38 cellular contexts compared by ENCODE assay signal in genomic region chr7:85396676-85397075, GRCh38.
"Had no signal": no experiment of that assay in that cellular context is flagged by ENCODE, and none has a peak within 500 bp of the region (broad histone marks: within the 10 kb centered on the region; RNA-seq: fewer than 3 reads in every experiment).

No MANE protein-coding gene starts in this region.

- H3K9me3 ChIP-seq: adrenal gland, breast epithelium, colonic mucosa, gastroesophageal sphincter had no signal

- H3K4me1 Mint-ChIP-seq: activated CD4-positive, alpha-beta T cell treated with anti-CD3 and anti-CD28 coated beads for 36 hours; activated CD4-positive, alpha-beta T cell treated with anti-CD3 and anti-CD28 coated beads, Interleukin-2, amount 10 ng/mL, durations not matched to agents 24 days and 14 days; activated CD8-positive, alpha-beta memory T cell treated with anti-CD3 and anti-CD28 coated beads, Interleukin-2, amount 10 ng/mL, durations not matched to agents 7 days and 5 days; activated naive CD4-positive, alpha-beta T cell treated with anti-CD3 and anti-CD28 coated beads, Interleukin-2, amount 50 U/mL, for 24 hours; activated naive CD8-positive, alpha-beta T cell treated with anti-CD3 and anti-CD28 coated beads for 36 hours; activated naive CD8-positive, alpha-beta T cell treated with anti-CD3 and anti-CD28 coated beads, Interleukin-2, amount 50 U/mL, for 24 hours; T-helper 17 cell had no signal

- H3K4me1 ChIP-seq: adrenal gland, breast epithelium, colonic mucosa, esophagus squamous epithelium, gastroesophageal sphincter had no signal

- FAIRE-seq: endometrium, endothelial cell of umbilical vein had no signal

- H3K9me3 Mint-ChIP-seq: activated CD4-positive, alpha-beta T cell treated with anti-CD3 and anti-CD28 coated beads, Interleukin-2, amount 10 ng/mL, durations not matched to agents 24 days and 14 days; activated naive CD4-positive, alpha-beta T cell treated with anti-CD3 and anti-CD28 coated beads for 36 hours; activated T-helper 1 cell treated with anti-CD3 and anti-CD28 coated beads, Interleukin-12 subunit alpha, Interleukin-12 subunit beta, Interleukin-2, Interleukin-4 antibody, amounts not matched to agents 30 ng/mL and 10 ng/mL and 1 ng/mL, durations not matched to agents 14 hours and 24 hours and 36 hours; activated T-helper 2 cell treated with anti-CD3 and anti-CD28 coated beads, Interferon-gamma antibody, Interleukin-2, Interleukin-4, amounts not matched to agents 10 μg/mL and 5 μg/mL and 100 μg/mL, durations not matched to agents 14 hours and 24 hours and 36 hours; T-helper 2 cell treated with Interferon-gamma antibody and Interleukin-4, amounts not matched to agents 5 μg/mL and 100 μg/mL, for 36 hours had no signal

- H3K4me3 ChIP-seq: adrenal gland, breast epithelium, cardiac muscle cell, colonic mucosa, esophagus squamous epithelium, gastroesophageal sphincter had no signal

- H3K36me3 ChIP-seq: adrenal gland, breast epithelium, cardiac muscle cell, colonic mucosa, esophagus squamous epithelium, gastroesophageal sphincter, WERI-Rb-1 had no signal

- H3K4me3 Mint-ChIP-seq: activated CD4-positive, alpha-beta memory T cell treated with anti-CD3 and anti-CD28 coated beads for 36 hours; activated CD4-positive, alpha-beta T cell treated with anti-CD3 and anti-CD28 coated beads for 36 hours; activated CD4-positive, alpha-beta T cell treated with anti-CD3 and anti-CD28 coated beads, Interleukin-2, amount 10 ng/mL, durations not matched to agents 24 days and 14 days; activated CD8-positive, alpha-beta memory T cell treated with anti-CD3 and anti-CD28 coated beads, Interleukin-2, amount 10 ng/mL, durations not matched to agents 7 days and 5 days; activated CD8-positive, alpha-beta T cell treated with anti-CD3 and anti-CD28 coated beads, Interleukin-2, amount 10 ng/mL, durations not matched to agents 7 days and 5 days; activated naive CD4-positive, alpha-beta T cell treated with anti-CD3 and anti-CD28 coated beads for 36 hours; activated naive CD4-positive, alpha-beta T cell treated with anti-CD3 and anti-CD28 coated beads, Interleukin-2, amount 50 U/mL, for 24 hours; activated naive CD8-positive, alpha-beta T cell treated with anti-CD3 and anti-CD28 coated beads for 36 hours; activated naive CD8-positive, alpha-beta T cell treated with anti-CD3 and anti-CD28 coated beads, Interleukin-2, amount 50 U/mL, for 24 hours; activated T-helper 1 cell treated with anti-CD3 and anti-CD28 coated beads, Interleukin-12 subunit alpha, Interleukin-12 subunit beta, Interleukin-2, Interleukin-4 antibody, amounts not matched to agents 30 ng/mL and 10 ng/mL and 1 ng/mL, durations not matched to agents 14 hours and 24 hours and 36 hours; brain; T-helper 17 cell; T-helper 2 cell treated with Interferon-gamma antibody and Interleukin-4, amounts not matched to agents 5 μg/mL and 100 μg/mL, for 36 hours had no signal

- H3K27ac Mint-ChIP-seq: activated CD4-positive, alpha-beta memory T cell treated with anti-CD3 and anti-CD28 coated beads for 36 hours; activated CD4-positive, alpha-beta T cell treated with anti-CD3 and anti-CD28 coated beads for 36 hours; activated CD4-positive, alpha-beta T cell treated with anti-CD3 and anti-CD28 coated beads, Interleukin-2, amount 10 ng/mL, durations not matched to agents 24 days and 14 days; activated CD8-positive, alpha-beta memory T cell treated with anti-CD3 and anti-CD28 coated beads, Interleukin-2, amount 10 ng/mL, durations not matched to agents 7 days and 5 days; activated CD8-positive, alpha-beta T cell treated with anti-CD3 and anti-CD28 coated beads, Interleukin-2, amount 10 ng/mL, durations not matched to agents 7 days and 5 days; activated naive CD4-positive, alpha-beta T cell treated with anti-CD3 and anti-CD28 coated beads for 36 hours; activated naive CD4-positive, alpha-beta T cell treated with anti-CD3 and anti-CD28 coated beads, Interleukin-2, amount 50 U/mL, for 24 hours; activated naive CD8-positive, alpha-beta T cell treated with anti-CD3 and anti-CD28 coated beads for 36 hours; activated naive CD8-positive, alpha-beta T cell treated with anti-CD3 and anti-CD28 coated beads, Interleukin-2, amount 50 U/mL, for 24 hours; activated T-helper 1 cell treated with anti-CD3 and anti-CD28 coated beads, Interleukin-12 subunit alpha, Interleukin-12 subunit beta, Interleukin-2, Interleukin-4 antibody, amounts not matched to agents 30 ng/mL and 10 ng/mL and 1 ng/mL, durations not matched to agents 14 hours and 24 hours and 36 hours; activated T-helper 2 cell treated with anti-CD3 and anti-CD28 coated beads, Interferon-gamma antibody, Interleukin-2, Interleukin-4, amounts not matched to agents 10 μg/mL and 5 μg/mL and 100 μg/mL, durations not matched to agents 14 hours and 24 hours and 36 hours; brain; T-helper 17 cell; T-helper 2 cell treated with Interferon-gamma antibody and Interleukin-4, amounts not matched to agents 5 μg/mL and 100 μg/mL, for 36 hours had no signal

- H3K27me3 ChIP-seq: breast epithelium, cardiac muscle cell, colonic mucosa, esophagus squamous epithelium, gastroesophageal sphincter had no signal

- H3K36me3 Mint-ChIP-seq: activated CD4-positive, alpha-beta memory T cell treated with anti-CD3 and anti-CD28 coated beads for 36 hours; activated CD8-positive, alpha-beta memory T cell treated with anti-CD3 and anti-CD28 coated beads, Interleukin-2, amount 10 ng/mL, durations not matched to agents 7 days and 5 days; activated naive CD4-positive, alpha-beta T cell treated with anti-CD3 and anti-CD28 coated beads, Interleukin-2, amount 50 U/mL, for 24 hours; activated naive CD8-positive, alpha-beta T cell treated with anti-CD3 and anti-CD28 coated beads for 36 hours; brain had no signal

- H3K27ac ChIP-seq: adrenal gland, breast epithelium, cardiac muscle cell, colonic mucosa, epithelial cell of prostate, esophagus squamous epithelium, gastroesophageal sphincter, WERI-Rb-1 had no signal

- H3K27me3 Mint-ChIP-seq: activated CD4-positive, alpha-beta memory T cell treated with anti-CD3 and anti-CD28 coated beads for 36 hours; activated CD4-positive, alpha-beta T cell treated with anti-CD3 and anti-CD28 coated beads for 36 hours; activated CD4-positive, alpha-beta T cell treated with anti-CD3 and anti-CD28 coated beads, Interleukin-2, amount 10 ng/mL, durations not matched to agents 24 days and 14 days; activated CD8-positive, alpha-beta memory T cell treated with anti-CD3 and anti-CD28 coated beads, Interleukin-2, amount 10 ng/mL, durations not matched to agents 7 days and 5 days; activated naive CD4-positive, alpha-beta T cell treated with anti-CD3 and anti-CD28 coated beads, Interleukin-2, amount 50 U/mL, for 24 hours; activated naive CD8-positive, alpha-beta T cell treated with anti-CD3 and anti-CD28 coated beads for 36 hours; activated naive CD8-positive, alpha-beta T cell treated with anti-CD3 and anti-CD28 coated beads, Interleukin-2, amount 50 U/mL, for 24 hours; brain; T-helper 17 cell had no signal

- ATAC-seq: activated CD4-positive, alpha-beta T cell treated with anti-CD3 and anti-CD28 coated beads for 36 hours; activated CD8-positive, alpha-beta memory T cell treated with anti-CD3 and anti-CD28 coated beads, Interleukin-2, amount 10 ng/mL, durations not matched to agents 7 days and 5 days; activated CD8-positive, alpha-beta T cell treated with anti-CD3 and anti-CD28 coated beads, Interleukin-2, amount 10 ng/mL, durations not matched to agents 7 days and 5 days; activated naive CD8-positive, alpha-beta T cell treated with anti-CD3 and anti-CD28 coated beads, Interleukin-2, amount 50 U/mL, for 24 hours; gastroesophageal sphincter; T-helper 17 cell had no signal

- DNase-seq: activated CD4-positive, alpha-beta memory T cell treated with anti-CD3 and anti-CD28 coated beads for 36 hours; activated CD4-positive, alpha-beta T cell treated with anti-CD3 and anti-CD28 coated beads for 36 hours; activated CD4-positive, alpha-beta T cell treated with anti-CD3 and anti-CD28 coated beads, Interleukin-2, amount 10 ng/mL, durations not matched to agents 24 days and 14 days; activated CD4-positive, CD25-positive, alpha-beta regulatory T cell; activated CD4-positive, CD25-positive, alpha-beta regulatory T cell treated with anti-CD3 and anti-CD28 coated beads, Interleukin-2, amount 50 U/mL, for 72 hours; activated CD8-positive, alpha-beta memory T cell treated with anti-CD3 and anti-CD28 coated beads, Interleukin-2, amount 10 ng/mL, durations not matched to agents 7 days and 5 days; activated CD8-positive, alpha-beta memory T cell treated with anti-CD3 and anti-CD28 coated beads, Interleukin-2, amount 50 U/mL, for 4 hours; activated CD8-positive, alpha-beta T cell treated with anti-CD3 and anti-CD28 coated beads, Interleukin-2, amount 10 ng/mL, durations not matched to agents 7 days and 5 days; activated effector memory CD4-positive, alpha-beta T cell treated with anti-CD3 and anti-CD28 coated beads, Interleukin-2, amount 50 U/mL, for 16 hours; activated naive CD4-positive, alpha-beta T cell treated with anti-CD3 and anti-CD28 coated beads for 36 hours; activated naive CD8-positive, alpha-beta T cell treated with anti-CD3 and anti-CD28 coated beads for 36 hours; activated naive CD8-positive, alpha-beta T cell treated with anti-CD3 and anti-CD28 coated beads, Interleukin-2, amount 50 U/mL, for 24 hours; activated T-cell treated with anti-CD3 and anti-CD28 coated beads, Interleukin-2, amount 50 U/mL, for 1 hour; activated T-cell treated with anti-CD3 and anti-CD28 coated beads, Interleukin-2, amount 50 U/mL, for 48 hours; adrenal gland; amygdala; aorta; central memory CD4-positive, alpha-beta T cell; cerebellar nuclear complex; colonic mucosa; effector CD8-positive, alpha-beta T cell; esophagus squamous epithelium; foreskin melanocyte; T-helper 1 cell; T-helper 17 cell; T1000; WERI-Rb-1 had no signal
